Comparison of ENCODE assay signal across 10 cellular contexts in the genomic region with DNA sequence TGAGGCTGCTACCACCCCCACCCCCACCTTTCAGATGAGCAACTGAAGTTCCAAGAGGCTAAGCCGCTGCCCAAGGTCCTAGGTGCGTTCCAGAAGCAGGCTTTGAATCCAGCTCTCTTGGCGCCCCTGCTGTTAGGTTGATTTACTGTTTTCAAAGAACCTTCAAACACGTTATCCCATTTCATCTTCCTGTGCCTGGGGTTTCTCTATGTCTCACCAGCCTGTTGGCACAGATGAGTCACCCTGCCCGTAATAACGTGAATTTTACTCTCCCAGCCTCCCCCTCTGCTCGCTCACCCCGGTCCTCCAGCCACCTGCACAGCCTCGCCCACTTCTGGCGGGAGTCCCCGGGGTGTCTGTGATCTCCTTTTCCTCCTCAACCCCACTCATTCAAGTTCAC. TPM values are rescaled to one million over a fixed set of nuclear protein-coding genes. Genes with fewer than 3 reads are reported as not detected.
DNase-seq lines count a peak whose midpoint lies in the region; TF ChIP-seq lines count a peak whose summit lies in the region.
"Had no signal": no experiment of that assay in that cellular context is flagged by ENCODE, and none has a peak within 500 bp of the region (broad histone marks: within the 10 kb centered on the region; RNA-seq: fewer than 3 reads in every experiment).

No MANE protein-coding gene starts in this region.

- peak; percentile 28 for TF ChIP-seq CTCF in chondrocyte (IDR thresholded peaks at IDR 0.05)
- TF ChIP-seq CTCF in GM20000 (IDR thresholded peaks at IDR 0.05; ENCODE audit: extremely low read depth, missing control alignments): no peak
- no peak for TF ChIP-seq CTCF in prostate gland (IDR thresholded peaks at IDR 0.05)

- H3K4me1 ChIP-seq in prostate gland (replicated peaks): no peaks in the 10 kb centered on the region
- H3K4me1 ChIP-seq: gastroesophageal sphincter had no signal

- H3K4me3 Mint-ChIP-seq in T-helper 2 cell treated with Interferon-gamma antibody and Interleukin-4, amounts not matched to agents 5 μg/mL and 100 μg/mL, for 36 hours: no peak overlapping the region
- no peak overlapping the region for H3K4me3 Mint-ChIP-seq in chondrocyte (ENCODE audit: unreplicated experiment)
- H3K4me3 Mint-ChIP-seq: activated naive CD8-positive, alpha-beta T cell had no signal

- WGBS in prostate gland: 65% methylated on average over 11 of the region's 11 CpGs

- H3K27ac ChIP-seq in prostate gland: no peak overlapping the region
- H3K27ac ChIP-seq: gastroesophageal sphincter had no signal

- H3K36me3 Mint-ChIP-seq in T-helper 2 cell treated with Interferon-gamma antibody and Interleukin-4, amounts not matched to agents 5 μg/mL and 100 μg/mL, for 36 hours (ENCODE audit: low read depth): no peaks in the 10 kb centered on the region
- H3K36me3 Mint-ChIP-seq in chondrocyte (ENCODE audit: low read depth): no peaks in the 10 kb centered on the region
- H3K36me3 Mint-ChIP-seq: activated naive CD8-positive, alpha-beta T cell had no signal

- no peaks in the 10 kb centered on the region for H3K27me3 Mint-ChIP-seq in T-helper 2 cell treated with Interferon-gamma antibody and Interleukin-4, amounts not matched to agents 5 μg/mL and 100 μg/mL, for 36 hours (ENCODE audit: low read depth)
- H3K27me3 Mint-ChIP-seq in chondrocyte (ENCODE audit: low read depth): no peaks in the 10 kb centered on the region
- H3K27me3 Mint-ChIP-seq: activated naive CD8-positive, alpha-beta T cell had no signal

- no peaks in the 10 kb centered on the region for H3K9me3 ChIP-seq in prostate gland
- H3K9me3 ChIP-seq: gastroesophageal sphincter had no signal

- no peak overlapping the region for H3K4me3 ChIP-seq in prostate gland
- H3K4me3 ChIP-seq: gastroesophageal sphincter had no signal

- no peak overlapping the region for H3K27ac Mint-ChIP-seq in T-helper 2 cell treated with Interferon-gamma antibody and Interleukin-4, amounts not matched to agents 5 μg/mL and 100 μg/mL, for 36 hours
- H3K27ac Mint-ChIP-seq in chondrocyte (ENCODE audit: unreplicated experiment): no peak overlapping the region
- H3K27ac Mint-ChIP-seq: activated naive CD8-positive, alpha-beta T cell had no signal

- no peaks in the 10 kb centered on the region for H3K27me3 ChIP-seq in prostate gland (replicated peaks; ENCODE audit: insufficient read depth)

- intact Hi-C loops in prostate gland (cut with DNase I): no loop called here

- no peaks in the 10 kb centered on the region for H3K36me3 ChIP-seq in prostate gland
- H3K36me3 ChIP-seq: gastroesophageal sphincter had no signal

- H3K4me1 Mint-ChIP-seq in T-helper 2 cell treated with Interferon-gamma antibody and Interleukin-4, amounts not matched to agents 5 μg/mL and 100 μg/mL, for 36 hours (ENCODE audit: low read depth): peaks cover 4% of the 10 kb centered on the region
- peaks cover 34% of the 10 kb centered on the region for H3K4me1 Mint-ChIP-seq in chondrocyte (ENCODE audit: low read depth)

- no peaks in the 10 kb centered on the region for H3K9me3 Mint-ChIP-seq in T-helper 2 cell treated with Interferon-gamma antibody and Interleukin-4, amounts not matched to agents 5 μg/mL and 100 μg/mL, for 36 hours
- H3K9me3 Mint-ChIP-seq in chondrocyte (ENCODE audit: low read depth): no peaks in the 10 kb centered on the region

- DNase-seq in HK-2 (ENCODE audit: unreplicated experiment) (peak; percentile 21), chondrocyte (ENCODE audit: low spot score) (no peak), KG1 (lab: John Stamatoyannopoulos, UW) (no peak), NCI-H1694 (lab: John Stamatoyannopoulos, UW) (no peak), GM20000 (ENCODE audit: low spot score) (no peak), prostate gland (ENCODE audit: low spot score) (no peak)
- DNase-seq in T-helper 2 cell treated with Interferon-gamma antibody and Interleukin-4, amounts not matched to agents 5 μg/mL and 100 μg/mL, for 36 hours (ENCODE audit: low spot score): peak; percentile 73
- peak; percentile 48 to 65 for DNase-seq in stimulated activated CD8-positive, alpha-beta memory T cell treated with anti-CD3 and anti-CD28 coated beads, Interleukin-15, amount 100 ng/mL, for 48 hours (ENCODE audit: low read depth in 2 of 2)

- TF ChIP-seq POLR2A in prostate gland (IDR thresholded peaks at IDR 0.05): no peak

RNA-seq across cellular contexts. Expression of gene TSEN2, which starts 13.1 kb away (rescaled TPM):
- total RNA-seq in chondrocyte (8.6 to 14.5 TPM (median 8.7 TPM) in 3 replicates), prostate gland (10 to 100 TPM; 13.8 to 14.9 TPM)

Comparison
In these comparisons a context has a peak if more than half of its experiments do, and no peak if none do; other contexts are left out.
1. DNase-seq: peak in HK-2 (single experiment), T-helper 2 cell treated with Interferon-gamma antibody and Interleukin-4, amounts not matched to agents 5 μg/mL and 100 μg/mL, for 36 hours (single experiment) and stimulated activated CD8-positive, alpha-beta memory T cell treated with anti-CD3 and anti-CD28 coated beads, Interleukin-15, amount 100 ng/mL, for 48 hours (2 of 2); none in chondrocyte (single experiment), KG1 (single experiment), NCI-H1694 (single experiment), GM20000 (single experiment) and prostate gland (single experiment).